8 cellular contexts compared by ENCODE assay signal in genomic region chr2:231925303-231926179, GRCh38.
A peak's percentile ranks its signal among the peaks of the same experiment; 100 is the strongest.
DNase-seq lines count a peak whose midpoint lies in the region; ATAC-seq and TF ChIP-seq lines count a peak whose summit lies in the region.

No MANE protein-coding gene starts in this region.

- H3K36me3 ChIP-seq in OCI-LY1 (ENCODE audit: insufficient read depth, low read length) = no peaks in the 10 kb centered on the region
- no peaks in the 10 kb centered on the region for H3K36me3 ChIP-seq in mucosa of rectum (ENCODE audit: control insufficient read depth in 2 of 2, insufficient read depth in 2 of 2, low read length in 2 of 2)

- H3K27me3 ChIP-seq in OCI-LY1 (ENCODE audit: insufficient read depth, low read length) (no peaks in the 10 kb centered on the region; the same call in 1 of the 2 replicates), mucosa of rectum (ENCODE audit: control insufficient read depth in 2 of 2, insufficient read depth in 2 of 2, low read length in 2 of 2) (peaks cover 39 to 56% of the 10 kb centered on the region in 2 donors)

- peak; percentile 46 for ATAC-seq in HG03045 (IDR thresholded peaks at IDR 0.05; ENCODE audit: unreplicated experiment)
- ATAC-seq in GM18907 (IDR thresholded peaks at IDR 0.05; ENCODE audit: unreplicated experiment) = no peak

- H3K9me2 ChIP-seq in OCI-LY1 (ENCODE audit: low read depth, low read length) = no peaks in the 10 kb centered on the region

- H3K27ac ChIP-seq in OCI-LY1 (ENCODE audit: low read depth, low read length, poor library complexity, severe bottlenecking) = no peak overlapping the region
- no peak overlapping the region for H3K27ac ChIP-seq in mucosa of rectum (ENCODE audit: low read depth in 2 of 2, low read length in 2 of 2)

- H3K4me3 ChIP-seq in OCI-LY1 (ENCODE audit: low read depth, low read length, poor library complexity, severe bottlenecking) = peak overlapping the region; percentile 58
- H3K4me3 ChIP-seq in mucosa of rectum (ENCODE audit: low read length in 2 of 2) = peak overlapping the region; percentile 32 to 44

- DNase-seq in DMS79 (lab: John Stamatoyannopoulos, UW) = peak; percentile 24
- peak; percentile 74 for DNase-seq in activated T-cell treated with anti-CD3 and anti-CD28 coated beads, Interleukin-2, amount 50 U/mL, for 1 hour
- DNase-seq in erythroblast (lab: John Stamatoyannopoulos, UW) = peak; percentile 83 to 88
- DNase-seq in stimulated activated CD8-positive, alpha-beta memory T cell treated with anti-CD3 and anti-CD28 coated beads, Interleukin-2, amount 100 ng/mL, for 1 hour (ENCODE audit: low read depth in 2 of 2) = peak; percentile 38 to 51

- H2AFZ ChIP-seq in OCI-LY1 (ENCODE audit: low read length) = no peak overlapping the region

- TF ChIP-seq CTCF in OCI-LY1 (IDR thresholded peaks at IDR 0.05; ENCODE audit: low read length) = peak; percentile 84

- H3K9ac ChIP-seq in OCI-LY1 (ENCODE audit: low read length) (no peak overlapping the region; the same call in 1 of the 2 replicates), mucosa of rectum (ENCODE audit: low read depth in 1 of 2, low read length in 2 of 2) (no peak overlapping the region)

- H3K9me3 ChIP-seq in OCI-LY1 (ENCODE audit: low read length) = no peaks in the 10 kb centered on the region
- no peaks in the 10 kb centered on the region for H3K9me3 ChIP-seq in mucosa of rectum (ENCODE audit: control insufficient read depth in 2 of 2, low read length in 2 of 2)

- H3K4me1 ChIP-seq in OCI-LY1 (ENCODE audit: insufficient read depth, low read length, severe bottlenecking) (peaks cover 15% of the 10 kb centered on the region), mucosa of rectum (ENCODE audit: control insufficient read depth in 2 of 2, insufficient read depth in 2 of 2, low read length in 2 of 2) (peaks cover 11 to 12% of the 10 kb centered on the region in 2 donors)

- no peaks in the 10 kb centered on the region for H3K79me2 ChIP-seq in OCI-LY1 (ENCODE audit: insufficient read depth, low read length)

- H4K20me1 ChIP-seq in OCI-LY1 (ENCODE audit: insufficient read depth, low read length) = no peaks in the 10 kb centered on the region

- H3F3A ChIP-seq in OCI-LY1 (ENCODE audit: insufficient read depth, low read length) = no peaks in the 10 kb centered on the region

- H3K4me2 ChIP-seq in OCI-LY1 (ENCODE audit: low read length) = peak overlapping the region; percentile 81

- no peak for TF ChIP-seq POLR2A in erythroblast (IDR thresholded peaks at IDR 0.05; ENCODE audit: low read length)

Comparison
In these comparisons a context has a peak if more than half of its experiments do, and no peak if none do; other contexts are left out.
1. DNase-seq: peak in every context shown above with its lines; median percentile 86 in erythroblast; 74 in activated T-cell treated with anti-CD3 and anti-CD28 coated beads, Interleukin-2, amount 50 U/mL, for 1 hour; 44 in stimulated activated CD8-positive, alpha-beta memory T cell treated with anti-CD3 and anti-CD28 coated beads, Interleukin-2, amount 100 ng/mL, for 1 hour; 24 in DMS79.